ENCODE assay signal across 36 cellular contexts in genomic region chr20:46186210-46186609, GRCh38.
"Had no signal": no experiment of that assay in that cellular context is flagged by ENCODE, and none has a peak within 500 bp of the region (broad histone marks: within the 10 kb centered on the region; RNA-seq: fewer than 3 reads in every experiment).

No MANE protein-coding gene starts in this region.

- H3K27me3 ChIP-seq: ascending aorta, cardiac muscle cell had no signal

- H3K9me3 ChIP-seq: ascending aorta had no signal

- H3K4me3 Mint-ChIP-seq: activated CD4-positive, alpha-beta memory T cell treated with anti-CD3 and anti-CD28 coated beads, Interleukin-2, amount 10 ng/mL, durations not matched to agents 7 days and 5 days; activated CD4-positive, alpha-beta T cell treated with anti-CD3 and anti-CD28 coated beads for 36 hours; activated CD4-positive, alpha-beta T cell treated with anti-CD3 and anti-CD28 coated beads, Interleukin-2, amount 10 ng/mL, durations not matched to agents 7 days and 5 days; activated CD8-positive, alpha-beta memory T cell treated with anti-CD3 and anti-CD28 coated beads, Interleukin-2, amount 10 ng/mL, durations not matched to agents 7 days and 5 days; activated CD8-positive, alpha-beta T cell treated with anti-CD3 and anti-CD28 coated beads, Interleukin-2, amount 10 ng/mL, durations not matched to agents 7 days and 5 days; activated naive CD4-positive, alpha-beta T cell treated with anti-CD3 and anti-CD28 coated beads, Interleukin-2, amount 10 ng/mL, durations not matched to agents 7 days and 5 days; activated naive CD4-positive, alpha-beta T cell treated with anti-CD3 and anti-CD28 coated beads, Interleukin-2, amount 50 U/mL, for 24 hours; activated naive CD8-positive, alpha-beta T cell; activated naive CD8-positive, alpha-beta T cell treated with anti-CD3 and anti-CD28 coated beads, Interleukin-2, amount 10 ng/mL, durations not matched to agents 7 days and 5 days; activated naive CD8-positive, alpha-beta T cell treated with anti-CD3 and anti-CD28 coated beads, Interleukin-2, amount 50 U/mL, for 24 hours; activated T-cell treated with anti-CD3 and anti-CD28 coated beads, Interleukin-2, amount 50 U/mL, for 24 hours; brain; central memory CD8-positive, alpha-beta T cell; T-helper 1 cell treated with Interleukin-12 subunit alpha and Interleukin-12 subunit beta and Interleukin-4 antibody, amounts not matched to agents 30 μg/mL and 1 μg/mL, for 36 hours; T-helper 2 cell treated with Interferon-gamma antibody and Interleukin-4, amounts not matched to agents 5 μg/mL and 100 μg/mL, for 36 hours had no signal

- H3K27ac Mint-ChIP-seq: activated CD4-positive, alpha-beta memory T cell treated with anti-CD3 and anti-CD28 coated beads, Interleukin-2, amount 10 ng/mL, durations not matched to agents 7 days and 5 days; activated CD4-positive, alpha-beta T cell treated with anti-CD3 and anti-CD28 coated beads for 36 hours; activated CD4-positive, alpha-beta T cell treated with anti-CD3 and anti-CD28 coated beads, Interleukin-2, amount 10 ng/mL, durations not matched to agents 7 days and 5 days; activated CD8-positive, alpha-beta memory T cell treated with anti-CD3 and anti-CD28 coated beads, Interleukin-2, amount 10 ng/mL, durations not matched to agents 7 days and 5 days; activated CD8-positive, alpha-beta T cell treated with anti-CD3 and anti-CD28 coated beads, Interleukin-2, amount 10 ng/mL, durations not matched to agents 7 days and 5 days; activated naive CD4-positive, alpha-beta T cell treated with anti-CD3 and anti-CD28 coated beads, Interleukin-2, amount 10 ng/mL, durations not matched to agents 7 days and 5 days; activated naive CD4-positive, alpha-beta T cell treated with anti-CD3 and anti-CD28 coated beads, Interleukin-2, amount 50 U/mL, for 24 hours; activated naive CD8-positive, alpha-beta T cell; activated naive CD8-positive, alpha-beta T cell treated with anti-CD3 and anti-CD28 coated beads, Interleukin-2, amount 10 ng/mL, durations not matched to agents 7 days and 5 days; activated naive CD8-positive, alpha-beta T cell treated with anti-CD3 and anti-CD28 coated beads, Interleukin-2, amount 50 U/mL, for 24 hours; activated T-cell treated with anti-CD3 and anti-CD28 coated beads, Interleukin-2, amount 50 U/mL, for 24 hours; activated T-helper 2 cell treated with anti-CD3 and anti-CD28 coated beads, Interferon-gamma antibody, Interleukin-2, Interleukin-4, amounts not matched to agents 10 μg/mL and 5 μg/mL and 100 μg/mL, durations not matched to agents 14 hours and 24 hours and 36 hours; T-helper 1 cell treated with Interleukin-12 subunit alpha and Interleukin-12 subunit beta and Interleukin-4 antibody, amounts not matched to agents 30 μg/mL and 1 μg/mL, for 36 hours; T-helper 2 cell treated with Interferon-gamma antibody and Interleukin-4, amounts not matched to agents 5 μg/mL and 100 μg/mL, for 36 hours had no signal

- H3K36me3 ChIP-seq: ascending aorta, cardiac muscle cell had no signal

- H3K4me1 Mint-ChIP-seq: activated CD4-positive, alpha-beta memory T cell treated with anti-CD3 and anti-CD28 coated beads, Interleukin-2, amount 10 ng/mL, durations not matched to agents 7 days and 5 days; activated CD4-positive, alpha-beta T cell treated with anti-CD3 and anti-CD28 coated beads for 36 hours; activated CD4-positive, alpha-beta T cell treated with anti-CD3 and anti-CD28 coated beads, Interleukin-2, amount 10 ng/mL, durations not matched to agents 7 days and 5 days; activated CD8-positive, alpha-beta memory T cell treated with anti-CD3 and anti-CD28 coated beads, Interleukin-2, amount 10 ng/mL, durations not matched to agents 7 days and 5 days; activated naive CD4-positive, alpha-beta T cell treated with anti-CD3 and anti-CD28 coated beads, Interleukin-2, amount 10 ng/mL, durations not matched to agents 7 days and 5 days; activated naive CD4-positive, alpha-beta T cell treated with anti-CD3 and anti-CD28 coated beads, Interleukin-2, amount 50 U/mL, for 24 hours; activated naive CD8-positive, alpha-beta T cell treated with anti-CD3 and anti-CD28 coated beads, Interleukin-2, amount 10 ng/mL, durations not matched to agents 7 days and 5 days; activated naive CD8-positive, alpha-beta T cell treated with anti-CD3 and anti-CD28 coated beads, Interleukin-2, amount 50 U/mL, for 24 hours; central memory CD8-positive, alpha-beta T cell had no signal

- H3K36me3 Mint-ChIP-seq: activated CD8-positive, alpha-beta memory T cell treated with anti-CD3 and anti-CD28 coated beads, Interleukin-2, amount 10 ng/mL, durations not matched to agents 7 days and 5 days; activated naive CD4-positive, alpha-beta T cell treated with anti-CD3 and anti-CD28 coated beads, Interleukin-2, amount 10 ng/mL, durations not matched to agents 7 days and 5 days; activated naive CD4-positive, alpha-beta T cell treated with anti-CD3 and anti-CD28 coated beads, Interleukin-2, amount 50 U/mL, for 24 hours; activated naive CD8-positive, alpha-beta T cell; activated naive CD8-positive, alpha-beta T cell treated with anti-CD3 and anti-CD28 coated beads, Interleukin-2, amount 10 ng/mL, durations not matched to agents 7 days and 5 days; brain had no signal

- H3K9me3 Mint-ChIP-seq: activated CD4-positive, alpha-beta memory T cell treated with anti-CD3 and anti-CD28 coated beads, Interleukin-2, amount 10 ng/mL, durations not matched to agents 7 days and 5 days; activated CD4-positive, alpha-beta T cell treated with anti-CD3 and anti-CD28 coated beads, Interleukin-2, amount 10 ng/mL, durations not matched to agents 7 days and 5 days; activated naive CD4-positive, alpha-beta T cell treated with anti-CD3 and anti-CD28 coated beads, Interleukin-2, amount 10 ng/mL, durations not matched to agents 7 days and 5 days; activated naive CD4-positive, alpha-beta T cell treated with anti-CD3 and anti-CD28 coated beads, Interleukin-2, amount 50 U/mL, for 24 hours; activated naive CD8-positive, alpha-beta T cell treated with anti-CD3 and anti-CD28 coated beads, Interleukin-2, amount 10 ng/mL, durations not matched to agents 7 days and 5 days; activated naive CD8-positive, alpha-beta T cell treated with anti-CD3 and anti-CD28 coated beads, Interleukin-2, amount 50 U/mL, for 24 hours; activated T-cell treated with anti-CD3 and anti-CD28 coated beads, Interleukin-2, amount 50 U/mL, for 24 hours; activated T-helper 2 cell treated with anti-CD3 and anti-CD28 coated beads, Interferon-gamma antibody, Interleukin-2, Interleukin-4, amounts not matched to agents 10 μg/mL and 5 μg/mL and 100 μg/mL, durations not matched to agents 14 hours and 24 hours and 36 hours; central memory CD8-positive, alpha-beta T cell; T-helper 1 cell treated with Interleukin-12 subunit alpha and Interleukin-12 subunit beta and Interleukin-4 antibody, amounts not matched to agents 30 μg/mL and 1 μg/mL, for 36 hours; T-helper 2 cell treated with Interferon-gamma antibody and Interleukin-4, amounts not matched to agents 5 μg/mL and 100 μg/mL, for 36 hours had no signal

- H3K4me3 ChIP-seq: ascending aorta, cardiac muscle cell had no signal

- H3K27me3 Mint-ChIP-seq: activated naive CD8-positive, alpha-beta T cell treated with anti-CD3 and anti-CD28 coated beads, Interleukin-2, amount 10 ng/mL, durations not matched to agents 7 days and 5 days had no signal

- H3K27ac ChIP-seq: ascending aorta, cardiac muscle cell, VCaP had no signal

- ATAC-seq: activated CD4-positive, alpha-beta T cell treated with anti-CD3 and anti-CD28 coated beads for 36 hours; activated CD4-positive, CD25-positive, alpha-beta regulatory T cell treated with anti-CD3 and anti-CD28 coated beads, Interleukin-2, amount 50 U/mL, for 24 hours; activated CD8-positive, alpha-beta memory T cell treated with anti-CD3 and anti-CD28 coated beads, Interleukin-2, amount 10 ng/mL, durations not matched to agents 7 days and 5 days; activated CD8-positive, alpha-beta T cell treated with anti-CD3 and anti-CD28 coated beads, Interleukin-2, amount 10 ng/mL, durations not matched to agents 7 days and 5 days; activated naive CD8-positive, alpha-beta T cell treated with anti-CD3 and anti-CD28 coated beads, Interleukin-2, amount 50 U/mL, for 24 hours had no signal

- DNase-seq: activated CD4-positive, alpha-beta memory T cell treated with anti-CD3 and anti-CD28 coated beads, Interleukin-2, amount 10 ng/mL, durations not matched to agents 7 days and 5 days; activated CD4-positive, alpha-beta T cell treated with anti-CD3 and anti-CD28 coated beads for 1 hour; activated CD4-positive, alpha-beta T cell treated with anti-CD3 and anti-CD28 coated beads for 36 hours; activated CD4-positive, alpha-beta T cell treated with anti-CD3 and anti-CD28 coated beads for 48 hours; activated CD4-positive, alpha-beta T cell treated with anti-CD3 and anti-CD28 coated beads, Interleukin-2, amount 10 ng/mL, durations not matched to agents 7 days and 5 days; activated CD4-positive, alpha-beta T cell treated with anti-CD3 and anti-CD28 coated beads, Interleukin-2, amount 50 U/mL, for 48 hours; activated CD4-positive, CD25-positive, alpha-beta regulatory T cell; activated CD8-positive, alpha-beta memory T cell treated with anti-CD3 and anti-CD28 coated beads for 24 hours; activated CD8-positive, alpha-beta memory T cell treated with anti-CD3 and anti-CD28 coated beads, Interleukin-2, amount 10 ng/mL, durations not matched to agents 7 days and 5 days; activated CD8-positive, alpha-beta memory T cell treated with anti-CD3 and anti-CD28 coated beads, Interleukin-2, amount 50 U/mL, for 48 hours; activated CD8-positive, alpha-beta T cell treated with anti-CD3 and anti-CD28 coated beads, Interleukin-2, amount 10 ng/mL, durations not matched to agents 7 days and 5 days; activated effector memory CD4-positive, alpha-beta T cell treated with Interleukin-2 at 50 U/mL for 16 hours; activated gamma-delta T cell; activated naive CD4-positive, alpha-beta T cell treated with anti-CD3 and anti-CD28 coated beads, Interleukin-2, amount 10 ng/mL, durations not matched to agents 7 days and 5 days; activated naive CD4-positive, alpha-beta T cell treated with Interleukin-2 at 50 U/mL for 16 hours; activated naive CD8-positive, alpha-beta T cell treated with anti-CD3 and anti-CD28 coated beads, Interleukin-2, amount 10 ng/mL, durations not matched to agents 7 days and 5 days; activated naive CD8-positive, alpha-beta T cell treated with anti-CD3 and anti-CD28 coated beads, Interleukin-2, amount 50 U/mL, for 24 hours; activated T-cell treated with anti-CD3 and anti-CD28 coated beads, Interleukin-2, amount 50 U/mL, for 24 hours; activated T-cell treated with anti-CD3 and anti-CD28 coated beads, Interleukin-2, amount 50 U/mL, for 48 hours; amygdala; caudate nucleus; cerebellar nuclear complex; T-helper 1 cell; T-helper 2 cell; T-helper 9 cell had no signal

- H3K4me1 ChIP-seq: ascending aorta had no signal
